8 cellular contexts compared by ENCODE assay signal in the genomic region with DNA sequence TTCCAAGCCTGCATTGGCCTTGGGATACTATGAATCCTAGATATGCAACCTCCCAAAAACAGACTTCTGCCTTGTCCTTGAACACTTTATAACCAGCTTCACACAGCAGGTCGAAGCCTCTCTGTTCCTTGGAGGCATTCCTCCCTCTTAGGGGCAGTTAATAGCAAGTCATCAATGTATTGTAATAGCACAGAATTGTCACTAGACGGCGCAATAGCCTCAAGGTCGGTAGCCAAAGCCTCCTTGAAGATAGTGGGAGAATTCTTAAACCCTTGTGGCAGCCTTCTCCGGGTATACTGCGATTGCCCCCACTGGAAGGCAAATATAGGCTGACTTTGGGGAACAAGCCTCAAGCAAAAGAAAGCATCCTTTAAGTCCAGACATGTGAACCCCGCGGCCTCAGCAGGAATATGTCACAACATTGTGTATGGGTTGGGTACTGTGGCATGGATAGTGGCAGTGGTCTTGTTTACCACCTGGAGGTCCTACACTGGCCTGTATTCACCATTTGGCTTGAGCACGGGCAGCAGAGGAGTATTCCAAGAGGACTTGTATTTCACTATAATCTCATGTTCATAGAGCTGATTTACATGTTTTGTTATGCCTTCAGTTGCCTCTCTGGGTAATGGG.
DNase-seq lines count a peak whose midpoint lies in the region; ATAC-seq and TF ChIP-seq lines count a peak whose summit lies in the region.

No MANE protein-coding gene starts in this region.

- H3K27ac Mint-ChIP-seq in activated T-cell treated with anti-CD3 and anti-CD28 coated beads, Interleukin-2, amount 50 U/mL, for 24 hours = no peak overlapping the region

- H3K4me3 Mint-ChIP-seq in activated T-cell treated with anti-CD3 and anti-CD28 coated beads, Interleukin-2, amount 50 U/mL, for 24 hours = no peak overlapping the region

- H3K27me3 Mint-ChIP-seq in activated T-cell treated with anti-CD3 and anti-CD28 coated beads, Interleukin-2, amount 50 U/mL, for 24 hours = peaks cover 7% of the 10 kb centered on the region

- no peaks in the 10 kb centered on the region for H3K4me1 Mint-ChIP-seq in activated T-cell treated with anti-CD3 and anti-CD28 coated beads, Interleukin-2, amount 50 U/mL, for 24 hours (ENCODE audit: low read depth)

- H3K4me3 ChIP-seq in NB4 (ENCODE audit: low read depth, low read length) = no peak overlapping the region

- peaks cover 8% of the 10 kb centered on the region for H3K9me3 Mint-ChIP-seq in activated T-cell treated with anti-CD3 and anti-CD28 coated beads, Interleukin-2, amount 50 U/mL, for 24 hours

- ATAC-seq in HG02798 (IDR thresholded peaks at IDR 0.05; ENCODE audit: poor library complexity, unreplicated experiment) (no peak), GM18873 (IDR thresholded peaks at IDR 0.05; ENCODE audit: low FRiP score, unreplicated experiment) (no peak)

- DNase-seq in activated T-cell treated with anti-CD3 and anti-CD28 coated beads for 1 hour (ENCODE audit: low read depth) = peak; percentile 3
- DNase-seq in activated T-cell treated with anti-CD3 and anti-CD28 coated beads, Interleukin-2, amount 50 U/mL, for 1 hour = no peak
- peak; percentile 72 for DNase-seq in NB4 (ENCODE audit: low read depth)
- peak; percentile 34 for DNase-seq in activated T-cell treated with anti-CD3 and anti-CD28 coated beads, Interleukin-2, amount 50 U/mL, for 24 hours
- DNase-seq in hepatic stellate cell (ENCODE audit: low spot score) = peak; percentile 3
- DNase-seq in stimulated activated CD4-positive, alpha-beta T cell treated with anti-CD3 and anti-CD28 coated beads, Interleukin-2, amount 100 ng/mL, for 4 hours (ENCODE audit: low read depth) = peak; percentile 3

- TF ChIP-seq CTCF in NB4 (IDR thresholded peaks at IDR 0.05; ENCODE audit: low read depth, low read length) = peak; percentile 74

- TF ChIP-seq POLR2A in NB4 (IDR thresholded peaks at IDR 0.05; ENCODE audit: extremely low read depth, insufficient read length) = no peak

- H3K36me3 Mint-ChIP-seq in activated T-cell treated with anti-CD3 and anti-CD28 coated beads, Interleukin-2, amount 50 U/mL, for 24 hours (ENCODE audit: low read depth) = no peaks in the 10 kb centered on the region
